1 cellular context compared by ENCODE assay signal in genomic region chr2:9842487-9843228, GRCh38.
TF ChIP-seq lines count a peak whose summit lies in the region.

No MANE protein-coding gene starts in this region.

TF ChIP-seq in GM12878, 131 proteins besides CTCF, POLR2A, EP300 and RAD21 (continued from another document):
- TF ChIP-seq NKRF (conservative IDR thresholded peaks at IDR 0.05), result no peak
TF ChIP-seq in GM12878: peak in this region for 0.
